In genomic region chr16:72848759-72849664, GRCh38 we compare ENCODE assay signal across 9 cellular contexts.
DNase-seq lines count a peak whose midpoint lies in the region; ATAC-seq and TF ChIP-seq lines count a peak whose summit lies in the region.
"Had no signal": no experiment of that assay in that cellular context is flagged by ENCODE, and none has a peak within 500 bp of the region (broad histone marks: within the 10 kb centered on the region; RNA-seq: fewer than 3 reads in every experiment).

No MANE protein-coding gene starts in this region.

- H3K9me3 ChIP-seq in ovary: no peaks in the 10 kb centered on the region

- peaks cover 6% of the 10 kb centered on the region for H3K4me1 ChIP-seq in ovary (ENCODE audit: insufficient read depth)

- H3K27ac ChIP-seq in ovary: peak overlapping the region; percentile 39 to 52
- H3K27ac ChIP-seq: 22Rv1 had no signal

- TF ChIP-seq EP300 in ovary (IDR thresholded peaks at IDR 0.05): peak; percentile 58

- ATAC-seq in GM21717 (IDR thresholded peaks at IDR 0.05; ENCODE audit: unreplicated experiment) (no peak), HG03571 (IDR thresholded peaks at IDR 0.05; ENCODE audit: unreplicated experiment) (no peak)

- DNase-seq in DMS53 (lab: John Stamatoyannopoulos, UW) (peak; percentile 60), DMS53 treated with DMSO at 0.1 percent for 48 hours (lab: John Stamatoyannopoulos, UW; ENCODE audit: unreplicated experiment) (no peak), RPMI8226 (peak; percentile 52), fibroblast of the conjunctiva (ENCODE audit: low read depth) (peak; percentile 79), ovary (peak; percentile 81 to 93 (median 87)), GM20000 (ENCODE audit: low spot score) (no peak)

- no peak for TF ChIP-seq CTCF in ovary (IDR thresholded peaks at IDR 0.05)
- no peak for TF ChIP-seq CTCF in GM20000 (IDR thresholded peaks at IDR 0.05; ENCODE audit: extremely low read depth, missing control alignments)

- H3K36me3 ChIP-seq in ovary: no peaks in the 10 kb centered on the region

- H3K4me3 ChIP-seq in ovary: no peak overlapping the region

- H3K27me3 ChIP-seq in ovary: no peaks in the 10 kb centered on the region

- intact Hi-C loops in ovary (cut with DNase I): loop anchor here in 1 of 4 donors (5.0 to 10.0 kb wide), 2 partner anchors 96 to 213 kb away; no protein-coding TSS in a partner anchor

- WGBS in ovary, 3 donors: 29 to 34% (median 33%) methylated on average over 24 of the region's 24 CpGs

- TF ChIP-seq POLR2A in ovary (IDR thresholded peaks at IDR 0.05): no peak

Comparison
In these comparisons a context has a peak if more than half of its experiments do, and no peak if none do; other contexts are left out.
1. DNase-seq: peak in DMS53 (single experiment), RPMI8226 (single experiment), fibroblast of the conjunctiva (single experiment) and ovary (5 of 5); none in DMS53 treated with DMSO at 0.1 percent for 48 hours (single experiment) and GM20000 (single experiment).